ENCODE assay signal across 11 cellular contexts in genomic region chr17:35094902-35095301, GRCh38. TPM values are rescaled to one million over a fixed set of nuclear protein-coding genes. Genes with fewer than 3 reads are reported as not detected.
DNase-seq lines count a peak whose midpoint lies in the region; ATAC-seq lines count a peak whose summit lies in the region.
"Had no signal": no experiment of that assay in that cellular context is flagged by ENCODE, and none has a peak within 500 bp of the region (broad histone marks: within the 10 kb centered on the region; RNA-seq: fewer than 3 reads in every experiment).

No MANE protein-coding gene starts in this region.

- peak; percentile 28 for ATAC-seq in stimulated activated naive CD8-positive, alpha-beta T cell treated with anti-CD3 and anti-CD28 coated beads, Interleukin-15, Interleukin-2, amounts not matched to agents 100 U/mL and 50 U/mL, for 24 hours
- no peak for ATAC-seq in stimulated activated naive CD8-positive, alpha-beta T cell treated with anti-CD3 and anti-CD28 coated beads, Interleukin-15, amount 100 ng/mL, for 72 hours
- no peak for ATAC-seq in GM18873 (IDR thresholded peaks at IDR 0.05; ENCODE audit: low FRiP score, unreplicated experiment)
- ATAC-seq in GM21576 (IDR thresholded peaks at IDR 0.05; ENCODE audit: unreplicated experiment), result no peak

- peaks cover 21% of the 10 kb centered on the region for H3K4me1 Mint-ChIP-seq in stimulated activated naive CD8-positive, alpha-beta T cell treated with anti-CD3 and anti-CD28 coated beads, Interleukin-15, amount 100 ng/mL, for 72 hours

- no peak overlapping the region for H3K4me3 Mint-ChIP-seq in stimulated activated naive CD8-positive, alpha-beta T cell treated with anti-CD3 and anti-CD28 coated beads, Interleukin-15, amount 100 ng/mL, for 72 hours
- H3K4me3 Mint-ChIP-seq: activated T-cell treated with anti-CD3 and anti-CD28 coated beads, Interleukin-2, amount 50 U/mL, for 4 hours had no signal

- H3K27ac Mint-ChIP-seq in stimulated activated naive CD8-positive, alpha-beta T cell treated with anti-CD3 and anti-CD28 coated beads, Interleukin-15, amount 100 ng/mL, for 72 hours, result no peak overlapping the region

- no peaks in the 10 kb centered on the region for H3K9me3 Mint-ChIP-seq in stimulated activated naive CD8-positive, alpha-beta T cell treated with anti-CD3 and anti-CD28 coated beads, Interleukin-15, amount 100 ng/mL, for 72 hours
- H3K9me3 Mint-ChIP-seq: activated T-cell treated with anti-CD3 and anti-CD28 coated beads, Interleukin-2, amount 50 U/mL, for 4 hours had no signal

- DNase-seq in stimulated activated naive CD8-positive, alpha-beta T cell treated with anti-CD3 and anti-CD28 coated beads, Interleukin-15, Interleukin-2, amounts not matched to agents 100 U/mL and 50 U/mL, for 24 hours, result no peak
- DNase-seq in stimulated activated naive CD8-positive, alpha-beta T cell treated with anti-CD3 and anti-CD28 coated beads, Interleukin-15, amount 100 ng/mL, for 72 hours, result no peak
- DNase-seq in RPMI7951 (ENCODE audit: low read depth) (peak; percentile 86), fibroblast of gingiva (ENCODE audit: low read depth) (peak; percentile 84), mucosa of gallbladder (ENCODE audit: low spot score) (no peak), cortex of kidney (lab: John Stamatoyannopoulos, UW) (no peak)
- DNase-seq: activated T-cell treated with anti-CD3 and anti-CD28 coated beads, Interleukin-2, amount 50 U/mL, for 4 hours; colonic mucosa; NCI-H774 had no signal

- no peaks in the 10 kb centered on the region for H3K27me3 Mint-ChIP-seq in stimulated activated naive CD8-positive, alpha-beta T cell treated with anti-CD3 and anti-CD28 coated beads, Interleukin-15, amount 100 ng/mL, for 72 hours

RNA-seq across cellular contexts. Expression of gene RAD51D, which starts 24.8 kb away (rescaled TPM):
- total RNA-seq in RPMI7951 (2014; rRNA removed; shearing (Covaris generic)), result 4.2 and 6.9 TPM in 2 replicates
- 9.5 TPM for total RNA-seq in mucosa of gallbladder

RNA-seq across cellular contexts. Expression of gene FNDC8, which starts 26.5 kb away (rescaled TPM):
- not detected in 2 replicates for total RNA-seq in RPMI7951 (2014; rRNA removed; shearing (Covaris generic))
- not detected for total RNA-seq in mucosa of gallbladder
- total RNA-seq: activated T-cell treated with anti-CD3 and anti-CD28 coated beads, Interleukin-2, amount 50 U/mL, for 4 hours; colonic mucosa had no signal

RNA-seq across cellular contexts. Expression of gene RFFL, which starts 31.4 kb away (rescaled TPM):
- 12.6 and 21.5 TPM in 2 replicates for total RNA-seq in RPMI7951 (2014; rRNA removed; shearing (Covaris generic))
- total RNA-seq in mucosa of gallbladder, result 45.4 TPM

RNA-seq across cellular contexts. Expression of gene NLE1, which starts 47.2 kb away (rescaled TPM):
- total RNA-seq in RPMI7951 (2014; rRNA removed; shearing (Covaris generic)), result 13.1 and 13.5 TPM in 2 replicates
- 7.1 TPM for total RNA-seq in mucosa of gallbladder

RNA-seq across cellular contexts. Expression of gene UNC45B, which starts 52.7 kb away (rescaled TPM):
- total RNA-seq in RPMI7951 (2014; rRNA removed; shearing (Covaris generic)), result not detected in 2 replicates
- 0.12 TPM for total RNA-seq in mucosa of gallbladder
- total RNA-seq: activated T-cell treated with anti-CD3 and anti-CD28 coated beads, Interleukin-2, amount 50 U/mL, for 4 hours; colonic mucosa had no signal

Comparison
In these comparisons a context has a peak if more than half of its experiments do, and no peak if none do; other contexts are left out.
1. DNase-seq: peak in RPMI7951 (single experiment) and fibroblast of gingiva (single experiment); none in stimulated activated naive CD8-positive, alpha-beta T cell treated with anti-CD3 and anti-CD28 coated beads, Interleukin-15, Interleukin-2, amounts not matched to agents 100 U/mL and 50 U/mL, for 24 hours (single experiment), stimulated activated naive CD8-positive, alpha-beta T cell treated with anti-CD3 and anti-CD28 coated beads, Interleukin-15, amount 100 ng/mL, for 72 hours (0 of 2), mucosa of gallbladder (single experiment) and cortex of kidney (single experiment).